ENCODE assay signal across 24 cellular contexts in the genomic region with DNA sequence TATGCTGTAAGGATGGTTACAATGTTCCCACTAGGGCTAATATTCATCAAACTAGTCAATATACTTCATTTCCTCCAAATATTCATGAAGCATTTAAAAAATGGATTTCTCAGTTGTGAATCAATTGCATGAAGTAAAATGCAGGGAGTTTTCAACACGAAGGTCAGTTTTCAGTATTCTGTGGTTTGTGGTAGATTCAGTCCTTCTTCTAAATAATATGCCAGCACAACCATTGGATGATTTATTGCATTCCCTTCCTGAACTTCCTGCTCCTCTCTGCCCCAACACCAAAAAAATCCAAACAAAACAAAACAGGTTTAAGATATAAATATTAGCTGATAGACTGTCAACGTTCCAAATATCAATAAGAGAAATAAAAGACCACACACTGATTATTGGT.
"Had no signal": no experiment of that assay in that cellular context is flagged by ENCODE, and none has a peak within 500 bp of the region (broad histone marks: within the 10 kb centered on the region; RNA-seq: fewer than 3 reads in every experiment).

No MANE protein-coding gene starts in this region.

- ATAC-seq: activated CD8-positive, alpha-beta T cell treated with anti-CD3 and anti-CD28 coated beads, Interleukin-2, amount 10 ng/mL, durations not matched to agents 7 days and 5 days; left lung; right lobe of liver; stimulated activated memory B cell treated with anti-CD40 and anti-IgM and Interleukin-4, amounts not matched to agents 10 μg/mL and 1 μg/mL and 100 μg/mL, for 72 hours; T-cell had no signal

- H3K36me3 ChIP-seq: ascending aorta, colonic mucosa, esophagus muscularis mucosa, left lung, right lobe of liver, upper lobe of left lung, WERI-Rb-1 had no signal

- H3K4me3 ChIP-seq: ascending aorta, colonic mucosa, dorsolateral prefrontal cortex, esophagus muscularis mucosa, left lung, right lobe of liver, testis, upper lobe of left lung had no signal

- H3K27me3 ChIP-seq: ascending aorta, colonic mucosa, esophagus muscularis mucosa, left lung, right lobe of liver, testis, upper lobe of left lung had no signal

- H3K27ac ChIP-seq: ascending aorta, colonic mucosa, dorsolateral prefrontal cortex, esophagus muscularis mucosa, left lung, right lobe of liver, testis, upper lobe of left lung, WERI-Rb-1 had no signal

- DNase-seq: activated CD4-positive, alpha-beta T cell treated with anti-CD3 and anti-CD28 coated beads, Interleukin-2, amount 50 U/mL, for 1 hour; activated CD4-positive, CD25-positive, alpha-beta regulatory T cell treated with anti-CD3 and anti-CD28 coated beads, Interleukin-2, amount 50 U/mL, for 72 hours; activated CD8-positive, alpha-beta T cell treated with anti-CD3 and anti-CD28 coated beads, Interleukin-2, amount 10 ng/mL, durations not matched to agents 7 days and 5 days; activated gamma-delta T cell treated with Interleukin-2 at 50 U/mL for 16 hours; activated T-cell treated with anti-CD3 and anti-CD28 coated beads, Interleukin-2, amount 50 U/mL, for 1 hour; central memory CD4-positive, alpha-beta T cell; colonic mucosa; dorsolateral prefrontal cortex; glutamatergic neuron; hippocampal formation; kidney glomerular epithelial cell; left lung; mammary epithelial cell; occipital lobe; posterior cingulate gyrus; right lobe of liver; small intestine; T-cell; testis; upper lobe of left lung; WERI-Rb-1 had no signal

- H3K9me3 ChIP-seq: colonic mucosa, right lobe of liver, testis had no signal

- H3K4me1 ChIP-seq: ascending aorta, colonic mucosa, esophagus muscularis mucosa, left lung, right lobe of liver, testis had no signal
